In genomic region chr1:226405411-226405988, GRCh38 we compare ENCODE assay signal across 1 cellular context.
TF ChIP-seq lines count a peak whose summit lies in the region.

No MANE protein-coding gene starts in this region.

TF ChIP-seq in WTC11, 78 proteins besides CTCF, POLR2A, EP300 and RAD21 (continued from another document):
- TF ChIP-seq, protein P1, sequence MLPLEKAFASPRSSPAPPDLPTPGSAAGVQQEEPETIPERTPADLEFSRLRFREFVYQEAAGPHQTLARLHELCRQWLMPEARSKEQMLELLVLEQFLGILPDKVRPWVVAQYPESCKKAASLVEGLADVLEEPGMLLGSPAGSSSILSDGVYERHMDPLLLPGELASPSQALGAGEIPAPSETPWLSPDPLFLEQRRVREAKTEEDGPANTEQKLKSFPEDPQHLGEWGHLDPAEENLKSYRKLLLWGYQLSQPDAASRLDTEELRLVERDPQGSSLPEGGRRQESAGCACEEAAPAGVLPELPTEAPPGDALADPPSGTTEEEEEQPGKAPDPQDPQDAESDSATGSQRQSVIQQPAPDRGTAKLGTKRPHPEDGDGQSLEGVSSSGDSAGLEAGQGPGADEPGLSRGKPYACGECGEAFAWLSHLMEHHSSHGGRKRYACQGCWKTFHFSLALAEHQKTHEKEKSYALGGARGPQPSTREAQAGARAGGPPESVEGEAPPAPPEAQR (CRISPR knock-in tag; IDR thresholded peaks at IDR 0.05), result 0 out of 2 replicates have a peak, but pooled peaks have one; percentile 40
- TF ChIP-seq PRRX2 (CRISPR knock-in tag; IDR thresholded peaks at IDR 0.05), result no peak
- no peak for TF ChIP-seq ZNF263 (CRISPR knock-in tag; IDR thresholded peaks at IDR 0.05; ENCODE audit: low read depth)
- no peak for TF ChIP-seq ZNF671 (CRISPR knock-in tag; IDR thresholded peaks at IDR 0.05)
- no peak for TF ChIP-seq ZNF281 (CRISPR knock-in tag; IDR thresholded peaks at IDR 0.05)
- no peak for TF ChIP-seq ATF6 (CRISPR knock-in tag; IDR thresholded peaks at IDR 0.05)
- TF ChIP-seq JUN (CRISPR knock-in tag; IDR thresholded peaks at IDR 0.05), result 0 out of 2 replicates have a peak, but pooled peaks have one; percentile 19
- TF ChIP-seq FOXK1 (CRISPR knock-in tag; IDR thresholded peaks at IDR 0.05), result no peak
- peak; percentile 97 for TF ChIP-seq ZNF121 (CRISPR knock-in tag; IDR thresholded peaks at IDR 0.05)
- TF ChIP-seq MAX (CRISPR knock-in tag; IDR thresholded peaks at IDR 0.05), result 0 out of 2 replicates have a peak, but pooled peaks have one; percentile 6
- TF ChIP-seq TEAD1 (CRISPR knock-in tag; IDR thresholded peaks at IDR 0.05), result no peak
- no peak for TF ChIP-seq ARID4B (CRISPR knock-in tag; IDR thresholded peaks at IDR 0.05; ENCODE audit: borderline replicate concordance)
- no peak for TF ChIP-seq ZNF512 (CRISPR knock-in tag; IDR thresholded peaks at IDR 0.05; ENCODE audit: borderline replicate concordance)
- TF ChIP-seq GTF2I (CRISPR knock-in tag; conservative IDR thresholded peaks at IDR 0.05), result 0 out of 2 replicates have a peak, but pooled peaks have one; percentile 3
